ENCODE assay signal across 27 cellular contexts in genomic region chr7:29331163-29331562, GRCh38.
DNase-seq lines count a peak whose midpoint lies in the region; ATAC-seq and TF ChIP-seq lines count a peak whose summit lies in the region.
"Had no signal": no experiment of that assay in that cellular context is flagged by ENCODE, and none has a peak within 500 bp of the region (broad histone marks: within the 10 kb centered on the region; RNA-seq: fewer than 3 reads in every experiment).

No MANE protein-coding gene starts in this region.

- peak overlapping the region; percentile 65 for H3K27ac ChIP-seq in BLaER1
- H3K27ac ChIP-seq: epithelial cell of prostate, PC-9, tibial nerve had no signal

- no peaks in the 10 kb centered on the region for H3K36me3 ChIP-seq in BLaER1
- H3K36me3 ChIP-seq: tibial nerve had no signal

- no peaks in the 10 kb centered on the region for H3K27me3 ChIP-seq in BLaER1
- H3K27me3 ChIP-seq: tibial nerve had no signal

- no peaks in the 10 kb centered on the region for H3K9me3 ChIP-seq in BLaER1
- H3K9me3 ChIP-seq: tibial nerve had no signal

- ATAC-seq in HG03439 (IDR thresholded peaks at IDR 0.05; ENCODE audit: unreplicated experiment) (no peak), SK-N-SH treated with all-trans-retinoic acid at 6 μM for 48 hours (no peak), GM19463 (IDR thresholded peaks at IDR 0.05; ENCODE audit: unreplicated experiment) (no peak), HG02571 (IDR thresholded peaks at IDR 0.05; ENCODE audit: unreplicated experiment) (no peak)
- ATAC-seq: activated CD4-positive, alpha-beta T cell treated with anti-CD3 and anti-CD28 coated beads for 36 hours; GM23338; left lobe of liver; stimulated activated naive CD8-positive, alpha-beta T cell treated with anti-CD3 and anti-CD28 coated beads, Interleukin-15, Interleukin-2, amounts not matched to agents 100 U/mL and 50 U/mL, for 24 hours had no signal

- H3K27me3 Mint-ChIP-seq in brain: no peaks in the 10 kb centered on the region
- H3K27me3 Mint-ChIP-seq: activated T-cell treated with anti-CD3 and anti-CD28 coated beads, Interleukin-2, amount 50 U/mL, for 24 hours had no signal

- no peaks in the 10 kb centered on the region for H3K36me3 Mint-ChIP-seq in brain
- H3K36me3 Mint-ChIP-seq: activated naive CD4-positive, alpha-beta T cell treated with anti-CD3 and anti-CD28 coated beads, Interleukin-2, amount 10 ng/mL, durations not matched to agents 7 days and 5 days; naive B cell had no signal

- H3K4me3 Mint-ChIP-seq in brain: no peak overlapping the region
- H3K4me3 Mint-ChIP-seq: activated CD4-positive, alpha-beta T cell treated with anti-CD3 and anti-CD28 coated beads for 36 hours; activated naive CD4-positive, alpha-beta T cell treated with anti-CD3 and anti-CD28 coated beads, Interleukin-2, amount 10 ng/mL, durations not matched to agents 7 days and 5 days; activated T-cell treated with anti-CD3 and anti-CD28 coated beads, Interleukin-2, amount 50 U/mL, for 24 hours; CD8-positive, alpha-beta memory T cell; GM23338; naive B cell had no signal

- no peaks in the 10 kb centered on the region for H4K20me1 ChIP-seq in BLaER1

- 0 out of 2 replicates have a peak overlapping the region, but pooled peaks have one; percentile 0 for H3K4me3 ChIP-seq in BLaER1
- H3K4me3 ChIP-seq: GM23338, PC-9, smooth muscle cell, tibial nerve had no signal

- peak overlapping the region; percentile 83 for H3K4me2 ChIP-seq in BLaER1
- H3K4me2 ChIP-seq: GM23338, PC-9, smooth muscle cell had no signal

- no peak for TF ChIP-seq CTCF in brain (conservative IDR thresholded peaks at IDR 0.05)

- H3K27ac Mint-ChIP-seq in brain: peak overlapping the region in 4 of 5 experiments; percentile 1 to 51 (median 7)
- H3K27ac Mint-ChIP-seq: activated CD4-positive, alpha-beta T cell treated with anti-CD3 and anti-CD28 coated beads for 36 hours; activated naive CD4-positive, alpha-beta T cell treated with anti-CD3 and anti-CD28 coated beads, Interleukin-2, amount 10 ng/mL, durations not matched to agents 7 days and 5 days; activated T-cell treated with anti-CD3 and anti-CD28 coated beads, Interleukin-2, amount 50 U/mL, for 24 hours; GM23338; naive B cell had no signal

- H3K4me1 ChIP-seq in BLaER1: peaks cover 84% of the 10 kb centered on the region
- H3K4me1 ChIP-seq: tibial nerve had no signal

- peaks cover 68% of the 10 kb centered on the region for H3K4me1 Mint-ChIP-seq in brain
- H3K4me1 Mint-ChIP-seq: naive B cell had no signal

- H3K9ac ChIP-seq in BLaER1: peak overlapping the region; percentile 16; the same call in 1 of the 2 replicates

- DNase-seq in DMS 273 treated with DMSO at 0.1 percent for 48 hours (lab: John Stamatoyannopoulos, UW): peak; percentile 88
- peak; percentile 80 for DNase-seq in NCI-H2171 treated with DMSO at 0.1 percent for 48 hours (lab: John Stamatoyannopoulos, UW)
- DNase-seq: activated CD4-positive, alpha-beta T cell treated with anti-CD3 and anti-CD28 coated beads for 36 hours; activated CD8-positive, alpha-beta memory T cell treated with anti-CD3 and anti-CD28 coated beads for 24 hours; activated naive CD4-positive, alpha-beta T cell treated with anti-CD3 and anti-CD28 coated beads, Interleukin-2, amount 10 ng/mL, durations not matched to agents 7 days and 5 days; activated T-cell treated with anti-CD3 and anti-CD28 coated beads, Interleukin-2, amount 50 U/mL, for 24 hours; CD8-positive, alpha-beta memory T cell; central memory CD4-positive, alpha-beta T cell; Karpas-422; naive B cell; NCI-H1694; occipital lobe; PC-9; SIG-M5; stimulated activated CD4-positive, alpha-beta T cell treated with anti-CD3 and anti-CD28 coated beads, Interleukin-2, amount 100 ng/mL, for 48 hours; stimulated activated naive CD8-positive, alpha-beta T cell treated with anti-CD3 and anti-CD28 coated beads, Interleukin-15, Interleukin-2, amounts not matched to agents 100 U/mL and 50 U/mL, for 24 hours had no signal

- peaks cover 0 to 3% (median 0%) of the 10 kb centered on the region in 5 experiments for H3K9me3 Mint-ChIP-seq in brain
- H3K9me3 Mint-ChIP-seq: activated naive CD4-positive, alpha-beta T cell treated with anti-CD3 and anti-CD28 coated beads, Interleukin-2, amount 10 ng/mL, durations not matched to agents 7 days and 5 days; activated T-cell treated with anti-CD3 and anti-CD28 coated beads, Interleukin-2, amount 50 U/mL, for 24 hours; CD8-positive, alpha-beta memory T cell; GM23338 had no signal

TF ChIP-seq in SK-N-SH treated with all-trans-retinoic acid at 6 μM for 48 hours, 23 proteins besides CTCF, POLR2A, EP300 and RAD21:
- TF ChIP-seq ZFP30 (CRISPR knock-in tag; IDR thresholded peaks at IDR 0.05) (no peak), ISL1 (CRISPR knock-in tag; IDR thresholded peaks at IDR 0.05) (no peak), TOX (CRISPR knock-in tag; IDR thresholded peaks at IDR 0.05; ENCODE audit: borderline replicate concordance) (no peak), TSHZ2 (CRISPR knock-in tag; IDR thresholded peaks at IDR 0.05) (no peak), CREB5 (CRISPR knock-in tag; IDR thresholded peaks at IDR 0.05; ENCODE audit: low read depth) (no peak)
